Comparison of ENCODE assay signal across 10 cellular contexts in the genomic region with DNA sequence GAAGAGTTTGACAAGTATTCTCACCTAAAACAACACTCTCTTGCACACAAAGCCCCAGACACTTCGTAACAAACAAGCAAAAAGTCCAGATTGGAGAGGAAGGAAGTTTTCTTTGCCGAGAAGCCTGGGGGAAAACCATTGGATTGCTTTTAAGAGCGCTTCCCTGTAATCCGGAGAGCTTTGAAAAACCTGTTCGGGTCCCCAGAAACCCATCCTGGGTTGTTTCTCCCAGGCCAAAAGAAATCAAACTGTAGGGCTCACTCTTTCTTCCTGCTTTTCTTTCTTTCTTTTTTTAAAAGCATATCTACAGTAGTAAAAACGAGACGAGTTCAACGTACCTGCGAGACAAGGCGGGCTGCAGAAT. TPM values are rescaled to one million over a fixed set of nuclear protein-coding genes. Genes with fewer than 3 reads are reported as not detected.
A peak's percentile ranks its signal among the peaks of the same experiment; 100 is the strongest.
DNase-seq lines count a peak whose midpoint lies in the region; ATAC-seq and TF ChIP-seq lines count a peak whose summit lies in the region.
"Had no signal": no experiment of that assay in that cellular context is flagged by ENCODE, and none has a peak within 500 bp of the region (broad histone marks: within the 10 kb centered on the region; RNA-seq: fewer than 3 reads in every experiment).

No MANE protein-coding gene starts in this region.

- H3K4me3 Mint-ChIP-seq in effector memory CD8-positive, alpha-beta T cell: peak overlapping the region; percentile 64 to 70

- BruUV-seq in PC-3 (replicated peaks; lab: Mats Ljungman, UMichigan): no TSS peak

- peak; percentile 9 for DNase-seq in GM03348 (ENCODE audit: low spot score)
- no peak for DNase-seq in PC-3
- no peak for DNase-seq in effector memory CD8-positive, alpha-beta T cell
- no peak for DNase-seq in HuH-7.5 (ENCODE audit: low spot score)
- no peak for DNase-seq in NCI-H146 treated with DMSO at 0.1 percent for 48 hours (lab: John Stamatoyannopoulos, UW; ENCODE audit: unreplicated experiment)
- DNase-seq: occipital lobe had no signal

- intact Hi-C loops in PC-3 (cut with micrococcal nuclease): no loop called here

- H3K27ac Mint-ChIP-seq in effector memory CD8-positive, alpha-beta T cell: no peak overlapping the region

- H3K4me1 Mint-ChIP-seq in effector memory CD8-positive, alpha-beta T cell (ENCODE audit: low read depth in 2 of 2): peaks cover 9 to 14% of the 10 kb centered on the region in 2 donors

- peaks cover 98% of the 10 kb centered on the region for H3K27me3 ChIP-seq in PC-3 (ENCODE audit: low read length)
- peaks cover 100% of the 10 kb centered on the region for H3K27me3 ChIP-seq in neutrophil

- no peaks in the 10 kb centered on the region for H3F3A ChIP-seq in PC-3 (ENCODE audit: low read length, unreplicated experiment)

- H3K4me2 ChIP-seq in PC-3 (ENCODE audit: low read length): peak overlapping the region; percentile 67

- H3K27ac ChIP-seq in PC-3 (ENCODE audit: low read length): no peak overlapping the region
- no peak overlapping the region for H3K27ac ChIP-seq in neutrophil
- H3K27ac ChIP-seq: RWPE1 had no signal

- no peaks in the 10 kb centered on the region for H3K79me2 ChIP-seq in PC-3 (ENCODE audit: low read length)

- no peaks in the 10 kb centered on the region for H3K9me2 ChIP-seq in PC-3 (replicated peaks; ENCODE audit: low read length)

- POLR2A ChIA-PET in PC-3 (lab: Charles Lee; ENCODE audit: unreplicated experiment): no interaction called here

- TF ChIP-seq CTCF in PC-3 (conservative IDR thresholded peaks at IDR 0.05; ENCODE audit: low read depth, low read length): no peak
- no peak for TF ChIP-seq CTCF in neutrophil (IDR thresholded peaks at IDR 0.05)

- H2AFZ ChIP-seq in PC-3 (ENCODE audit: low read length): peak overlapping the region; percentile 14; the same call in 1 of the 2 replicates

- H3K9ac ChIP-seq in PC-3 (ENCODE audit: low read length): no peak overlapping the region

- ATAC-seq in PC-3 (no peak), HG03108 (IDR thresholded peaks at IDR 0.05; ENCODE audit: unreplicated experiment) (no peak), HG02981 (IDR thresholded peaks at IDR 0.05; ENCODE audit: unreplicated experiment) (no peak)
- no peak for ATAC-seq in effector memory CD8-positive, alpha-beta T cell (replicated peaks)

- peaks cover 0 to 11% of the 10 kb centered on the region in 2 donors for H3K9me3 Mint-ChIP-seq in effector memory CD8-positive, alpha-beta T cell

- peaks cover 60 to 74% of the 10 kb centered on the region in 2 donors for H3K27me3 Mint-ChIP-seq in effector memory CD8-positive, alpha-beta T cell

- no peaks in the 10 kb centered on the region for H3K36me3 ChIP-seq in PC-3 (ENCODE audit: low read depth, low read length)
- H3K36me3 ChIP-seq in neutrophil: no peaks in the 10 kb centered on the region

- no peaks in the 10 kb centered on the region for H3K4me1 ChIP-seq in PC-3 (ENCODE audit: insufficient read depth, low read length)
- peaks cover 21 to 37% of the 10 kb centered on the region in 2 experiments for H3K4me1 ChIP-seq in neutrophil (ENCODE audit: control insufficient read depth in 1 of 2, insufficient read depth in 1 of 2, low read depth in 1 of 2, low read length in 1 of 2)

- peak overlapping the region; percentile 48 for H3K4me3 ChIP-seq in PC-3 (ENCODE audit: low read length)
- H3K4me3 ChIP-seq in neutrophil (ENCODE audit: low read depth in 1 of 2, low read length in 1 of 2): peak overlapping the region; percentile 4 to 45

- CTCF ChIA-PET in PC-3 (lab: Charles Lee): interaction anchor here (1.4 kb wide), 1 partner anchor 468 kb away, joined by 3 read pairs; no protein-coding TSS in a partner anchor

- no peaks in the 10 kb centered on the region for H3K9me3 ChIP-seq in PC-3 (ENCODE audit: low read length)
- no peaks in the 10 kb centered on the region for H3K9me3 ChIP-seq in neutrophil

- peaks cover 13% of the 10 kb centered on the region for H3K36me3 Mint-ChIP-seq in effector memory CD8-positive, alpha-beta T cell (ENCODE audit: insufficient read depth)

- H4K20me1 ChIP-seq in PC-3 (ENCODE audit: low read length): no peaks in the 10 kb centered on the region

RNA-seq across cellular contexts. Expression of a gene that starts 0.7 kb away (rescaled TPM):
- total RNA-seq in PC-3 (2014; rRNA removed): not detected in 2 replicates
